ENCODE assay signal across 11 cellular contexts in genomic region chr1:6419803-6420593, GRCh38. TPM values are rescaled to one million over a fixed set of nuclear protein-coding genes. Genes with fewer than 3 reads are reported as not detected.
A peak's percentile ranks its signal among the peaks of the same experiment; 100 is the strongest.
DNase-seq lines count a peak whose midpoint lies in the region; ATAC-seq and TF ChIP-seq lines count a peak whose summit lies in the region.
"Had no signal": no experiment of that assay in that cellular context is flagged by ENCODE, and none has a peak within 500 bp of the region (broad histone marks: within the 10 kb centered on the region; RNA-seq: fewer than 3 reads in every experiment).

TSS of gene HES2 (minus strand) at chr1:6419919. CDS start at chr1:6419820, 99 bp downstream.

- H3K4me3 Mint-ChIP-seq in activated naive CD4-positive, alpha-beta T cell treated with anti-CD3 and anti-CD28 coated beads, Interleukin-2, amount 10 ng/mL, durations not matched to agents 7 days and 5 days = peak within 1 kb of the TSS; percentile 40
- H3K4me3 Mint-ChIP-seq in MCF 10A (ENCODE audit: unreplicated experiment) = peak within 1 kb of the TSS; percentile 65

- H3K9me3 Mint-ChIP-seq in activated naive CD4-positive, alpha-beta T cell treated with anti-CD3 and anti-CD28 coated beads, Interleukin-2, amount 10 ng/mL, durations not matched to agents 7 days and 5 days = no peaks in the 10 kb centered on the region
- H3K9me3 Mint-ChIP-seq in MCF 10A (ENCODE audit: unreplicated experiment) = no peaks in the 10 kb centered on the region

- POLR2A ChIA-PET in MCF 10A (lab: Yijun Ruan, JAX) = interaction anchor here (1.2 to 1.7 kb wide), 4 partner anchors 18 to 52 kb away, joined by 3 to 4 read pairs (median 4); no protein-coding TSS in a partner anchor

- WGBS in transverse colon (ENCODE audit: low coverage in 1 of 2), 2 donors = 2% methylated on average over 43 of the region's 72 CpGs; no CpG with 5 or more reads in 1 of the 2 donors

- no peak within 1 kb of the TSS for H3K27ac Mint-ChIP-seq in activated naive CD4-positive, alpha-beta T cell treated with anti-CD3 and anti-CD28 coated beads, Interleukin-2, amount 10 ng/mL, durations not matched to agents 7 days and 5 days
- H3K27ac Mint-ChIP-seq in MCF 10A (ENCODE audit: low read depth, unreplicated experiment) = no peak within 1 kb of the TSS

- peak within 1 kb of the TSS; percentile 19 to 56 (median 41) for H3K4me3 ChIP-seq in transverse colon

- CTCF ChIA-PET in activated naive CD4-positive, alpha-beta T cell treated with anti-CD3 and anti-CD28 coated beads, Interleukin-2, amount 10 ng/mL, durations not matched to agents 7 days and 5 days (lab: Charles Lee) = interaction anchor here (0.8 to 5.6 kb wide), 8 partner anchors 9 to 173 kb away, joined by 3 to 78 read pairs (median 4); no protein-coding TSS in a partner anchor
- CTCF ChIA-PET in MCF 10A (lab: Yijun Ruan, JAX) = interaction anchor here (0.6 to 5.7 kb wide), 8 partner anchors 16 to 227 kb away, joined by 3 to 118 read pairs (median 4); no protein-coding TSS in a partner anchor

- intact Hi-C loops in MCF 10A (cut with micrococcal nuclease) = no loop called here
- intact Hi-C loops in transverse colon (cut with DNase I; ENCODE audit: low total_unique reads) = loop anchor here (5.0 kb wide), 1 partner anchor 648 kb away; no protein-coding TSS in a partner anchor

- H3K27me3 Mint-ChIP-seq in activated naive CD4-positive, alpha-beta T cell treated with anti-CD3 and anti-CD28 coated beads, Interleukin-2, amount 10 ng/mL, durations not matched to agents 7 days and 5 days = peaks cover 97% of the 10 kb centered on the region
- H3K27me3 Mint-ChIP-seq in MCF 10A (ENCODE audit: insufficient read depth, unreplicated experiment) = no peaks in the 10 kb centered on the region

- no peak for TF ChIP-seq CTCF in MCF 10A (IDR thresholded peaks at IDR 0.05; ENCODE audit: unreplicated experiment)
- no peak for TF ChIP-seq CTCF in transverse colon (IDR thresholded peaks at IDR 0.05)

- ATAC-seq in left lobe of liver (peak; percentile 25), HG02840 (IDR thresholded peaks at IDR 0.05; ENCODE audit: low FRiP score, unreplicated experiment) (no peak)
- no peak for ATAC-seq in activated CD4-positive, CD25-positive, alpha-beta regulatory T cell treated with anti-CD3 and anti-CD28 coated beads, Interleukin-2, amount 50 U/mL, for 24 hours

- peak; percentile 42 for DNase-seq in activated naive CD4-positive, alpha-beta T cell treated with anti-CD3 and anti-CD28 coated beads, Interleukin-2, amount 10 ng/mL, durations not matched to agents 7 days and 5 days
- no peak for DNase-seq in activated naive CD4-positive, alpha-beta T cell (lab: John Stamatoyannopoulos, UW)
- peak; percentile 58 for DNase-seq in MCF 10A (ENCODE audit: unreplicated experiment)
- DNase-seq in left lobe of liver (ENCODE audit: low spot score) = no peak
- DNase-seq in transverse colon = peak; percentile 80
- no peak for DNase-seq in NCI-H1417 treated with DMSO at 0.1 percent for 48 hours (lab: John Stamatoyannopoulos, UW)
- DNase-seq: GF-D8, NCI-H446 treated with DMSO at 0.1 percent for 48 hours had no signal

- no peaks in the 10 kb centered on the region for H3K9me3 ChIP-seq in transverse colon

- H3K4me1 Mint-ChIP-seq in activated naive CD4-positive, alpha-beta T cell treated with anti-CD3 and anti-CD28 coated beads, Interleukin-2, amount 10 ng/mL, durations not matched to agents 7 days and 5 days = peaks cover 27% of the 10 kb centered on the region
- peaks cover 28% of the 10 kb centered on the region for H3K4me1 Mint-ChIP-seq in MCF 10A (ENCODE audit: insufficient read depth, unreplicated experiment)

- H3K27me3 ChIP-seq in transverse colon = peaks cover 91% of the 10 kb centered on the region

- no peaks in the 10 kb centered on the region for H3K36me3 Mint-ChIP-seq in activated naive CD4-positive, alpha-beta T cell treated with anti-CD3 and anti-CD28 coated beads, Interleukin-2, amount 10 ng/mL, durations not matched to agents 7 days and 5 days
- no peaks in the 10 kb centered on the region for H3K36me3 Mint-ChIP-seq in MCF 10A (ENCODE audit: insufficient read depth, unreplicated experiment)

- peak; percentile 58 for TF ChIP-seq POLR2A in transverse colon (IDR thresholded peaks at IDR 0.05)

- in situ Hi-C loops in transverse colon (cut with MboI; ENCODE audit: low pct_ligation_motif_present in 1 of 4, low pct_unique_long_range_greater_than_20kb in 1 of 4, low sequenced_read_pairs in 3 of 4) = loop anchor here in 1 of 4 donors (25.0 kb wide), 1 partner anchor 183 kb away; the partner anchor contains the start of genes HES3 and ICMT

- H3K27ac ChIP-seq in transverse colon = peak within 1 kb of the TSS; percentile 63 to 84 (median 76)

- no peak for TF ChIP-seq EP300 in transverse colon (IDR thresholded peaks at IDR 0.05; ENCODE audit: low read depth)

- peaks cover 16 to 58% (median 55%) of the 10 kb centered on the region in 4 donors for H3K4me1 ChIP-seq in transverse colon

- H3K36me3 ChIP-seq in transverse colon = no peaks in the 10 kb centered on the region

- BruUV-seq in MCF 10A (replicated peaks; lab: Mats Ljungman, UMichigan) = no TSS peak

RNA-seq across cellular contexts. Expression of gene HES2, which starts in this region (rescaled TPM):
- total RNA-seq in MCF 10A (2022) = 5.0 and 7.6 TPM in 2 replicates
- 0.13 TPM for total RNA-seq in left lobe of liver
- 10 to 100 TPM; 10.5 to 38.8 (median 25.4) TPM for total RNA-seq in transverse colon
- total RNA-seq: temporal lobe had no signal

Comparison
In these comparisons a context has a peak if more than half of its experiments do, and no peak if none do; other contexts are left out.
1. DNase-seq: peak in activated naive CD4-positive, alpha-beta T cell treated with anti-CD3 and anti-CD28 coated beads, Interleukin-2, amount 10 ng/mL, durations not matched to agents 7 days and 5 days (single experiment), MCF 10A (single experiment) and transverse colon (single experiment); none in activated naive CD4-positive, alpha-beta T cell (0 of 4), left lobe of liver (single experiment) and NCI-H1417 treated with DMSO at 0.1 percent for 48 hours (single experiment).
2. Peak in ATAC-seq in left lobe of liver; RNA of the gene not detected or under 1 TPM.